7 cellular contexts compared by ENCODE assay signal in the genomic region with DNA sequence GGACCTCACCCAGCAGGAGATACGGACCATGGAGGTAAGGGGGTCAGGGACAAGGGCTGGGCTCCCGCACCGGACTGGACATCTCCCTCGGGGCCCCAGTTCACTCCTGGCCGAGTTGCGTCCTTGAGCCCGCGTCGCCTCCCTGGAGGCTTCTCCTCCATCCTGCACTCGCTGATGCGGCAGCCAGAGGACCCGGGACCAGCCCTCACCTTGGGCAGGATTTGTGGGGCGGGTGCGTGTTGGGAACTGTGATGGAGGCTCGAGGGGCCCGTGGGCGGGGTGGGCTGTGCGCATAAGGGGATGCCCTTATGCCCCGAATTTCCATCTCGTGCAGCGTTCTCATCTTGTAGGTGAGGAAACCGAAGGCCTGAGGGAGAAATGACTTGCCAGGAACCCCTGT.
DNase-seq lines count a peak whose midpoint lies in the region; ATAC-seq and TF ChIP-seq lines count a peak whose summit lies in the region.
"Not testable (repeated sequence)": the region's sequence is repeated elsewhere in the genome, so short reads cannot be mapped to it uniquely, and the experiment has no call there.

No MANE protein-coding gene starts in this region.

- not testable (repeated sequence) for H3K27ac Mint-ChIP-seq in chondrocyte (ENCODE audit: unreplicated experiment)

- H3K4me3 Mint-ChIP-seq in activated T-cell treated with anti-CD3 and anti-CD28 coated beads, Interleukin-2, amount 50 U/mL, for 4 hours; chondrocyte (ENCODE audit: unreplicated experiment): not testable (repeated sequence)

- not testable (repeated sequence) for TF ChIP-seq POLR2A in spleen (IDR thresholded peaks at IDR 0.05)

- not testable (repeated sequence) for ATAC-seq in activated T-cell treated with anti-CD3 and anti-CD28 coated beads, Interleukin-2, amount 50 U/mL, for 4 hours; left cardiac atrium; lower lobe of right lung; upper lobe of right lung

- not testable (repeated sequence) for H3K36me3 Mint-ChIP-seq in activated T-cell treated with anti-CD3 and anti-CD28 coated beads, Interleukin-2, amount 50 U/mL, for 4 hours (ENCODE audit: insufficient read depth); chondrocyte (ENCODE audit: low read depth)

- DNase-seq in activated T-cell treated with anti-CD3 and anti-CD28 coated beads, Interleukin-2, amount 50 U/mL, for 4 hours = peak; percentile 4
- DNase-seq in chondrocyte (ENCODE audit: low spot score) (peak; percentile 95), left cardiac atrium (peak; percentile 18), lower lobe of right lung (peak; percentile 50), posterior vena cava (ENCODE audit: low spot score) (peak; percentile 83), spleen (peak; percentile 66), upper lobe of right lung (peak; percentile 65)

- not testable (repeated sequence) for H3K4me1 ChIP-seq in lower lobe of right lung, spleen, upper lobe of right lung

- not testable (repeated sequence) for H3K9me3 Mint-ChIP-seq in activated T-cell treated with anti-CD3 and anti-CD28 coated beads, Interleukin-2, amount 50 U/mL, for 4 hours
- peaks cover 33% of the 10 kb centered on the region for H3K9me3 Mint-ChIP-seq in chondrocyte (ENCODE audit: low read depth)

- intact Hi-C loops in left cardiac atrium (cut with DNase I); lower lobe of right lung (cut with DNase I); spleen (cut with DNase I; ENCODE audit: low total_unique reads); upper lobe of right lung (cut with DNase I): not testable (repeated sequence)
- intact Hi-C loops in posterior vena cava (cut with DNase I) = loop anchor here in 1 of 2 donors (10.0 kb wide), 1 partner anchor 83 kb away; no protein-coding TSS in a partner anchor

- H3K4me1 Mint-ChIP-seq in activated T-cell treated with anti-CD3 and anti-CD28 coated beads, Interleukin-2, amount 50 U/mL, for 4 hours (ENCODE audit: low read depth); chondrocyte (ENCODE audit: low read depth): not testable (repeated sequence)

- WGBS in spleen, 5 donors = 63 to 85% (median 68%) methylated on average over 22 of the region's 22 CpGs

- not testable (repeated sequence) for TF ChIP-seq CTCF in chondrocyte (IDR thresholded peaks at IDR 0.05); lower lobe of right lung (IDR thresholded peaks at IDR 0.05); spleen (IDR thresholded peaks at IDR 0.05 in 8 of 11, conservative IDR thresholded peaks at IDR 0.05 in 3 of 11); upper lobe of right lung (IDR thresholded peaks at IDR 0.05)

- not testable (repeated sequence) for H3K4me3 ChIP-seq in lower lobe of right lung, spleen, upper lobe of right lung

- H3K27me3 ChIP-seq in lower lobe of right lung (ENCODE audit: low read depth); upper lobe of right lung: not testable (repeated sequence)
- peaks cover 0 to 23% (median 0%) of the 10 kb centered on the region in 7 donors for H3K27me3 ChIP-seq in spleen (replicated peaks in 1 of 7)

- not testable (repeated sequence) for H3K9me3 ChIP-seq in lower lobe of right lung, upper lobe of right lung
- peaks cover 0 to 54% (median 26%) of the 10 kb centered on the region in 8 donors for H3K9me3 ChIP-seq in spleen

- not testable (repeated sequence) for H3K36me3 ChIP-seq in lower lobe of right lung, spleen, upper lobe of right lung

- not testable (repeated sequence) for H3K27ac ChIP-seq in lower lobe of right lung, spleen, upper lobe of right lung

- H3K27me3 Mint-ChIP-seq in activated T-cell treated with anti-CD3 and anti-CD28 coated beads, Interleukin-2, amount 50 U/mL, for 4 hours (ENCODE audit: low read depth); chondrocyte (ENCODE audit: low read depth): not testable (repeated sequence)

Comparison
In these comparisons a context has a peak if more than half of its experiments do, and no peak if none do; other contexts are left out.
1. DNase-seq: peak in every context shown above with its lines; median percentile 95 in chondrocyte; 83 in posterior vena cava; 66 in spleen; 65 in upper lobe of right lung; 50 in lower lobe of right lung; 18 in left cardiac atrium; 4 in activated T-cell treated with anti-CD3 and anti-CD28 coated beads, Interleukin-2, amount 50 U/mL, for 4 hours.